ENCODE assay signal across 18 cellular contexts in the genomic region with DNA sequence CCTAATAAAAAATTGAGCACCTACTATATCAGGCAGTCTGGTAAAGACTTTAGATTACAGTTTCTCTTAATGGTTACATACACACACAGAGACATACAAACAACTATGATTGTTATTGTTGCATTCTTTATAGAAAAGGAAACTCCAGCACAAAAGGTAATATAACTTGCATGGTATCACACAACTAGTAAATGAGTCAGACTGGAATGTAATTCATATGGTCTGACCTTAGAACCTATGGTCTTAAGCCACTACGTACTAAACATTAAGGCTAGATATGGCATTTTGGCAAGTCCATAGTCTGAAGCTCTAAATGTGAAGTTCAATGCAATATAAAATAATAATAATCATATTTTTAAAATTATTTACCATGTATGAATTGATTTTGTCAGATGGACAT.
"Had no signal": no experiment of that assay in that cellular context is flagged by ENCODE, and none has a peak within 500 bp of the region (broad histone marks: within the 10 kb centered on the region; RNA-seq: fewer than 3 reads in every experiment).

No MANE protein-coding gene starts in this region.

- H3K36me3 ChIP-seq: colonic mucosa, esophagus squamous epithelium, neural progenitor cell, ovary, sigmoid colon, stomach, thoracic aorta, upper lobe of right lung had no signal

- H3K9ac ChIP-seq: neural progenitor cell had no signal

- H3K4me1 ChIP-seq: colonic mucosa, stomach, upper lobe of right lung had no signal

- H3K4me3 ChIP-seq: colonic mucosa, esophagus squamous epithelium, lung, neural progenitor cell, ovary, sigmoid colon, stomach, thoracic aorta, upper lobe of right lung had no signal

- H3K4me2 ChIP-seq: neural progenitor cell had no signal

- H2AFZ ChIP-seq: neural progenitor cell had no signal

- DNase-seq: activated CD4-positive, alpha-beta T cell treated with anti-CD3 and anti-CD28 coated beads for 1 hour; activated CD4-positive, alpha-beta T cell treated with anti-CD3 and anti-CD28 coated beads, Interleukin-2, amount 50 U/mL, for 4 hours; activated naive CD4-positive, alpha-beta T cell treated with anti-CD3 and anti-CD28 coated beads, Interleukin-2, amount 10 ng/mL, durations not matched to agents 7 days and 5 days; caudate nucleus; colonic mucosa; esophagus squamous epithelium; immature natural killer cell; left cardiac atrium; naive B cell; ovary; sigmoid colon; stimulated activated CD4-positive, alpha-beta T cell treated with anti-CD3 and anti-CD28 coated beads, Interleukin-2, amount 100 ng/mL, for 24 hours; stomach; upper lobe of right lung had no signal

- H3K27ac ChIP-seq: colonic mucosa, esophagus squamous epithelium, neural progenitor cell, ovary, sigmoid colon, stomach, thoracic aorta, upper lobe of right lung, VCaP had no signal

- H3K27me3 ChIP-seq: colonic mucosa, esophagus squamous epithelium, neural progenitor cell, ovary, sigmoid colon, stomach, upper lobe of right lung had no signal

- H3K9me3 ChIP-seq: colonic mucosa, esophagus squamous epithelium, ovary, sigmoid colon, stomach, thoracic aorta, upper lobe of right lung had no signal
